Comparison of ENCODE assay signal across 1 cellular context in the genomic region with DNA sequence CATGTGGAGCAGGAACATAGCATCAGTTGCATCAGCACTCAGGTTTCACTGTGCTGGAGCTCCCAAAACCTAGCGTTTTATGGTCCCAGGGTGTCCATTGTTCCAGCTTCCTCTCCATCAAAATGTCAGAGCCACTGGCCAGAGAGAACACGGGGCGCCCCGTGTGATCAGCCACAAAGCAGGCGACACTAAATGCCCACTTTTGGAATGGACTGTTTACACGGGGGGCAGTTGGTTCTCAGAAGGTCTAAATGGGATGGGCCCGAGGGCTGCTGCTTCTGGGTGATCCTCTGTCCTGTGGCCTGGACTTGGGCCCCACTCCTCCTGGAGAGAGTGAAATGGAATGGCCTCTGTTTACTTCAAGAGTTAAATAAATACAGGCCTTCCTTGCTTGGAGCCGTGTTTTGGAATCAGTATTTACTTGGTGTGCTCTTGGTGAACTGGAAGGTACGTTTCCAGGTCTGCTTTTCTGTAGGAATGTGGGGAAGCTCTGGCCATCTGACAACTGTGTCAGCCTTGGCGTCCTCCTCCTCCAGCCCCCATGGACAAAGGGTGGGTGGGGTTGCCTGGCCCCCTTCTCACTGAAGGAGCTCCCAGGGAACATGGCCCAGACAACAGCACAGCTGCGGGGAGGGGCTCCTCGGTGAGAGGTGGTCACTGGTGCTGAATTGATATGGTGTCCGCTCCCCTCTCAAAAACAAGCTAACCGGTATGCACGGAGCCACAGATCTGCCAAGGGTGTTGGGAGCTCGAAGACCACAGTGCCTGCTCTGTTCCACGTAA.
TF ChIP-seq lines count a peak whose summit lies in the region.

No MANE protein-coding gene starts in this region.

TF ChIP-seq in HepG2, 621 proteins besides CTCF, POLR2A, EP300 and RAD21 (continued from another document and continues in another):
- no peak for TF ChIP-seq ZNF318 (CRISPR knock-in tag; IDR thresholded peaks at IDR 0.05)
- peak; percentile 47; the same call in 1 of the 2 replicates for TF ChIP-seq ZGPAT (CRISPR knock-in tag; IDR thresholded peaks at IDR 0.05)
- peak; percentile 13; the same call in 1 of the 2 replicates for TF ChIP-seq NCOR1 (IDR thresholded peaks at IDR 0.05; ENCODE audit: borderline replicate concordance, low read length)
- TF ChIP-seq ZNF121 (CRISPR knock-in tag; IDR thresholded peaks at IDR 0.05), result no peak
- TF ChIP-seq ZNF850 (CRISPR knock-in tag; conservative IDR thresholded peaks at IDR 0.05), result no peak
- TF ChIP-seq MYC (CRISPR knock-in tag; IDR thresholded peaks at IDR 0.05; ENCODE audit: borderline replicate concordance), result no peak
- TF ChIP-seq TRIM24 (CRISPR knock-in tag; IDR thresholded peaks at IDR 0.05), result no peak
- no peak for TF ChIP-seq NFYC (CRISPR knock-in tag; IDR thresholded peaks at IDR 0.05)
- TF ChIP-seq ZNF510 (CRISPR knock-in tag; IDR thresholded peaks at IDR 0.05; ENCODE audit: low read depth), result 0 out of 2 replicates have a peak, but pooled peaks have one; percentile 51
- TF ChIP-seq ZNF790 (CRISPR knock-in tag; IDR thresholded peaks at IDR 0.05; ENCODE audit: borderline replicate concordance), result no peak
- no peak for TF ChIP-seq BRCA1 (CRISPR knock-in tag; IDR thresholded peaks at IDR 0.05)
- TF ChIP-seq TBP (CRISPR knock-in tag; IDR thresholded peaks at IDR 0.05), result no peak
- no peak for TF ChIP-seq ZNF598 (CRISPR knock-in tag; IDR thresholded peaks at IDR 0.05; ENCODE audit: borderline replicate concordance)
- no peak for TF ChIP-seq AGO2 (optimal IDR thresholded peaks at IDR 0.05; ENCODE audit: low read depth, low read length)
- TF ChIP-seq, protein P1, sequence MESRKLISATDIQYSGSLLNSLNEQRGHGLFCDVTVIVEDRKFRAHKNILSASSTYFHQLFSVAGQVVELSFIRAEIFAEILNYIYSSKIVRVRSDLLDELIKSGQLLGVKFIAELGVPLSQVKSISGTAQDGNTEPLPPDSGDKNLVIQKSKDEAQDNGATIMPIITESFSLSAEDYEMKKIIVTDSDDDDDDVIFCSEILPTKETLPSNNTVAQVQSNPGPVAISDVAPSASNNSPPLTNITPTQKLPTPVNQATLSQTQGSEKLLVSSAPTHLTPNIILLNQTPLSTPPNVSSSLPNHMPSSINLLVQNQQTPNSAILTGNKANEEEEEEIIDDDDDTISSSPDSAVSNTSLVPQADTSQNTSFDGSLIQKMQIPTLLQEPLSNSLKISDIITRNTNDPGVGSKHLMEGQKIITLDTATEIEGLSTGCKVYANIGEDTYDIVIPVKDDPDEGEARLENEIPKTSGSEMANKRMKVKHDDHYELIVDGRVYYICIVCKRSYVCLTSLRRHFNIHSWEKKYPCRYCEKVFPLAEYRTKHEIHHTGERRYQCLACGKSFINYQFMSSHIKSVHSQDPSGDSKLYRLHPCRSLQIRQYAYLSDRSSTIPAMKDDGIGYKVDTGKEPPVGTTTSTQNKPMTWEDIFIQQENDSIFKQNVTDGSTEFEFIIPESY (CRISPR knock-in tag; IDR thresholded peaks at IDR 0.05), result no peak
- no peak; the same call in 1 of the 2 replicates for TF ChIP-seq HNF1A (IDR thresholded peaks at IDR 0.05; ENCODE audit: low read depth)
- TF ChIP-seq HNF1A (CRISPR knock-in tag; IDR thresholded peaks at IDR 0.05; ENCODE audit: borderline replicate concordance), result no peak
- TF ChIP-seq ZNF747 (CRISPR knock-in tag; IDR thresholded peaks at IDR 0.05; ENCODE audit: borderline replicate concordance), result no peak
- no peak for TF ChIP-seq CEBPB (IDR thresholded peaks at IDR 0.05; ENCODE audit: borderline replicate concordance, low read depth, low read length)
- TF ChIP-seq MTERF4 (CRISPR knock-in tag; IDR thresholded peaks at IDR 0.05), result 0 out of 2 replicates have a peak, but pooled peaks have one; percentile 19
- TF ChIP-seq ZNF775 (CRISPR knock-in tag; IDR thresholded peaks at IDR 0.05; ENCODE audit: borderline replicate concordance), result no peak
- TF ChIP-seq KAT2B (IDR thresholded peaks at IDR 0.05; ENCODE audit: borderline replicate concordance, low read depth, low read length), result no peak
- no peak; the same call in 1 of the 2 replicates for TF ChIP-seq HOXA5 (CRISPR knock-in tag; IDR thresholded peaks at IDR 0.05)
- TF ChIP-seq FOXP4 (CRISPR knock-in tag; IDR thresholded peaks at IDR 0.05), result peak; percentile 86
- TF ChIP-seq ZNF367 (CRISPR knock-in tag; IDR thresholded peaks at IDR 0.05; ENCODE audit: borderline replicate concordance), result no peak
- 0 out of 4 replicates have a peak, but pooled peaks of 1 of the 2 experiments have one; percentile 7 for TF ChIP-seq NR2F1 (CRISPR knock-in tag; IDR thresholded peaks at IDR 0.05)
- TF ChIP-seq YY1 (IDR thresholded peaks at IDR 0.05; ENCODE audit: insufficient read depth, insufficient replicate concordance, low read depth, low read length), result no peak
- no peak for TF ChIP-seq MYNN (CRISPR knock-in tag; IDR thresholded peaks at IDR 0.05; ENCODE audit: low read depth)
- no peak for TF ChIP-seq ZKSCAN1 (IDR thresholded peaks at IDR 0.05; ENCODE audit: low read length)
- peak; percentile 51; the same call in 1 of the 2 replicates for TF ChIP-seq KAT8 (CRISPR knock-in tag; IDR thresholded peaks at IDR 0.05)
- 0 out of 2 replicates have a peak, but pooled peaks have one; percentile 18 for TF ChIP-seq NR2C2 (CRISPR knock-in tag; IDR thresholded peaks at IDR 0.05; ENCODE audit: borderline replicate concordance)
- TF ChIP-seq ZNF12 (CRISPR knock-in tag; IDR thresholded peaks at IDR 0.05), result 0 out of 2 replicates have a peak, but pooled peaks have one; percentile 28
- TF ChIP-seq ZNF670 (CRISPR knock-in tag; IDR thresholded peaks at IDR 0.05; ENCODE audit: borderline replicate concordance), result no peak
- 0 out of 2 replicates have a peak, but pooled peaks have one; percentile 45 for TF ChIP-seq RCOR2 (CRISPR knock-in tag; IDR thresholded peaks at IDR 0.05)
- no peak for TF ChIP-seq SIX4 (CRISPR knock-in tag; IDR thresholded peaks at IDR 0.05)
- TF ChIP-seq HNRNPUL1 (IDR thresholded peaks at IDR 0.05; ENCODE audit: low read depth, low read length), result no peak
